Comparison of ENCODE assay signal across 1 cellular context in genomic region chr1:65265296-65266271, GRCh38.
A peak's percentile ranks its signal among the peaks of the same experiment; 100 is the strongest.
TF ChIP-seq lines count a peak whose summit lies in the region.

No MANE protein-coding gene starts in this region.

TF ChIP-seq in HepG2, 621 proteins besides CTCF, POLR2A, EP300 and RAD21 (continued from another document and continues in another):
- TF ChIP-seq ZNF639 (CRISPR knock-in tag; conservative IDR thresholded peaks at IDR 0.05) (no peak), ZNF552 (CRISPR knock-in tag; IDR thresholded peaks at IDR 0.05; ENCODE audit: borderline replicate concordance) (0 out of 2 replicates have a peak, but pooled peaks have one; percentile 23), ZNF883 (CRISPR knock-in tag; IDR thresholded peaks at IDR 0.05; ENCODE audit: not compliant biosample characterization) (peak; percentile 82), ZNF792 (CRISPR knock-in tag; IDR thresholded peaks at IDR 0.05) (0 out of 2 replicates have a peak, but pooled peaks have one; percentile 29), STAT6 (CRISPR knock-in tag; IDR thresholded peaks at IDR 0.05; ENCODE audit: borderline replicate concordance) (no peak), ZSCAN9 (CRISPR knock-in tag; IDR thresholded peaks at IDR 0.05; ENCODE audit: borderline replicate concordance) (no peak), NFKB2 (CRISPR knock-in tag; IDR thresholded peaks at IDR 0.05; ENCODE audit: borderline replicate concordance) (peak; percentile 68; the same call in 1 of the 2 replicates), TBX2 (CRISPR knock-in tag; IDR thresholded peaks at IDR 0.05; ENCODE audit: borderline replicate concordance) (peak; percentile 46; the same call in 1 of the 2 replicates), ZFX (CRISPR knock-in tag; IDR thresholded peaks at IDR 0.05; ENCODE audit: low read depth) (peak; percentile 82), ZFP36L1 (CRISPR knock-in tag; IDR thresholded peaks at IDR 0.05) (0 out of 2 replicates have a peak, but pooled peaks have one; percentile 38), MYC (CRISPR knock-in tag; IDR thresholded peaks at IDR 0.05; ENCODE audit: borderline replicate concordance) (peak; percentile 93), KLF6 (CRISPR knock-in tag; IDR thresholded peaks at IDR 0.05) (no peak; the same call in 1 of the 2 replicates), SAP130 (CRISPR knock-in tag; IDR thresholded peaks at IDR 0.05; ENCODE audit: low read depth) (peak; percentile 53; the same call in 1 of the 2 replicates), PATZ1 (CRISPR knock-in tag; IDR thresholded peaks at IDR 0.05) (peak; percentile 46; the same call in 1 of the 2 replicates), ZNF18 (CRISPR knock-in tag; IDR thresholded peaks at IDR 0.05; ENCODE audit: insufficient replicate concordance) (peak; percentile 76), SOX6 (IDR thresholded peaks at IDR 0.05) (no peak), SOX6 (CRISPR knock-in tag; IDR thresholded peaks at IDR 0.05) (0 out of 2 replicates have a peak, but pooled peaks have one; percentile 6), ZNF777 (CRISPR knock-in tag; IDR thresholded peaks at IDR 0.05) (peak; percentile 74), FOXC1 (CRISPR knock-in tag; IDR thresholded peaks at IDR 0.05; ENCODE audit: borderline replicate concordance) (peak; percentile 72), ZNF224 (CRISPR knock-in tag; IDR thresholded peaks at IDR 0.05) (peak; percentile 78; the same call in 1 of the 2 replicates), ZNF138 (CRISPR knock-in tag; IDR thresholded peaks at IDR 0.05; ENCODE audit: low read depth) (no peak), GPN1 (CRISPR knock-in tag; IDR thresholded peaks at IDR 0.05; ENCODE audit: borderline replicate concordance) (no peak), SRY (CRISPR knock-in tag; IDR thresholded peaks at IDR 0.05) (peak; percentile 79), ZNF230 (CRISPR knock-in tag; IDR thresholded peaks at IDR 0.05) (no peak), THAP11 (CRISPR knock-in tag; IDR thresholded peaks at IDR 0.05) (no peak), CSRNP2 (CRISPR knock-in tag; conservative IDR thresholded peaks at IDR 0.05; ENCODE audit: low read depth) (no peak), NFYB (CRISPR knock-in tag; IDR thresholded peaks at IDR 0.05) (no peak), HDAC2 (CRISPR knock-in tag; IDR thresholded peaks at IDR 0.05) (0 out of 2 replicates have a peak, but pooled peaks have one; percentile 18), ZNF770 (CRISPR knock-in tag; IDR thresholded peaks at IDR 0.05) (peak; percentile 33; the same call in 1 of the 2 replicates), YY1 (IDR thresholded peaks at IDR 0.05; ENCODE audit: insufficient read depth, insufficient replicate concordance, low read depth, low read length) (no peak), ZNF563 (CRISPR knock-in tag; IDR thresholded peaks at IDR 0.05) (peak; percentile 76; the same call in 1 of the 2 replicates), ARID4A (CRISPR knock-in tag; IDR thresholded peaks at IDR 0.05; ENCODE audit: borderline replicate concordance) (peak; percentile 60; the same call in 1 of the 2 replicates), ZNF281 (CRISPR knock-in tag; IDR thresholded peaks at IDR 0.05; ENCODE audit: borderline replicate concordance) (peak; percentile 21; the same call in 1 of the 2 replicates), RNF2 (conservative IDR thresholded peaks at IDR 0.05; ENCODE audit: low read depth) (peak; percentile 76; the same call in 1 of the 2 replicates), MXD1 (CRISPR knock-in tag; IDR thresholded peaks at IDR 0.05) (no peak)
